20 cellular contexts compared by ENCODE assay signal in the genomic region with DNA sequence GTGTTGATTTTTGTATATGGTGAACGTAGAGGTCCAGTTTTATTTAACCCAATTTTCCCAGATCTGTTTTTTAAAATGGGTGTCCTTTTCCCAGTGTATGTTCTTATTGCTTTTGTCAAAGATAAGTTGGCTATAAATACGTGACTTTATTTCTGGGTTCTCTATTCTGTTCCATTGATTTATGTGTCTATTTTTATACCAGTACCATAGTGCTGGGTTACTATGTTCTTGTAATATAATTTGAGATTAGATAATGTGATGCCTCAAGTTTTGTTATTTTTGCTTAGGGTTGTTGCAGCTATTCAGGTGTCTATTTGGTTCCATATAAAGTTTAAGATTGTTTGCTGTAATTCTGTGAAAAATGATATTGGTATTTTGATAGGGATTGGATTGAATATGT.
DNase-seq lines count a peak whose midpoint lies in the region; ATAC-seq, FAIRE-seq and TF ChIP-seq lines count a peak whose summit lies in the region.
"Had no signal": no experiment of that assay in that cellular context is flagged by ENCODE, and none has a peak within 500 bp of the region (broad histone marks: within the 10 kb centered on the region; RNA-seq: fewer than 3 reads in every experiment).

No MANE protein-coding gene starts in this region.

- H3K36me3 ChIP-seq in left ventricle myocardium inferior (no peaks in the 10 kb centered on the region), pancreas (no peaks in the 10 kb centered on the region)
- H3K36me3 ChIP-seq: BLaER1 treated with 17β-estradiol and CSF1 and Interleukin-3, amounts not matched to agents 10 nM and 100 nM had no signal

- H3K9me3 ChIP-seq in right cardiac atrium (ENCODE audit: control insufficient read depth, low read length) (no peaks in the 10 kb centered on the region), left ventricle myocardium inferior (replicated peaks) (peaks cover 8% of the 10 kb centered on the region), pancreas (no peaks in the 10 kb centered on the region)
- H3K9me3 ChIP-seq: A549 had no signal

- intact Hi-C loops in Right ventricle myocardium superior (cut with DNase I) = no loop called here
- intact Hi-C loops in right cardiac atrium (cut with DNase I) = no loop called here
- intact Hi-C loops in left ventricle myocardium inferior (cut with micrococcal nuclease) = no loop called here
- intact Hi-C loops in Right ventricle myocardium inferior (cut with DNase I) = no loop called here
- intact Hi-C loops in pancreas (cut with DNase I) = no loop called here

- H3K4me3 ChIP-seq in right cardiac atrium (ENCODE audit: low read length) (no peak overlapping the region), left ventricle myocardium inferior (peak overlapping the region; percentile 17), pancreas (no peak overlapping the region)
- H3K4me3 ChIP-seq: A549; BLaER1 treated with 17β-estradiol and CSF1 and Interleukin-3, amounts not matched to agents 10 nM and 100 nM had no signal

- H3K27me3 ChIP-seq in right cardiac atrium (ENCODE audit: control insufficient read depth, insufficient read depth) (no peaks in the 10 kb centered on the region), left ventricle myocardium inferior (ENCODE audit: low read depth) (no peaks in the 10 kb centered on the region), pancreas (no peaks in the 10 kb centered on the region)

- ATAC-seq in Right ventricle myocardium superior (ENCODE audit: poor library complexity) (peak; percentile 48), right cardiac atrium (no peak), Right ventricle myocardium inferior (no peak), pancreas (no peak), esophagus mucosa (no peak)
- ATAC-seq: A549; CD8-positive, alpha-beta T cell had no signal

- FAIRE-seq in D721Med (lab: Jason Lieb, UNC) = peak; percentile 53
- peak; percentile 32 for FAIRE-seq in pancreas (lab: Jason Lieb, UNC)
- FAIRE-seq: G401.6, GM12891, GM19239 had no signal

- H3K27ac ChIP-seq in right cardiac atrium (ENCODE audit: low read length) (no peak overlapping the region), left ventricle myocardium inferior (replicated peaks) (peak overlapping the region; percentile 48), pancreas (no peak overlapping the region)
- H3K27ac ChIP-seq: 22Rv1; A549; BLaER1 treated with 17β-estradiol and CSF1 and Interleukin-3, amounts not matched to agents 10 nM and 100 nM; C4-2B had no signal

- no peak for DNase-seq in Right ventricle myocardium superior
- DNase-seq in right cardiac atrium = no peak
- no peak for DNase-seq in left ventricle myocardium inferior
- no peak for DNase-seq in Right ventricle myocardium inferior (ENCODE audit: missing footprints)
- no peak for DNase-seq in D721Med (ENCODE audit: insufficient read length, low spot score)
- DNase-seq in pancreas = no peak
- DNase-seq: AML-193; CD4-positive, alpha-beta T cell; CD8-positive, alpha-beta T cell; COR-L47; DMS79 treated with DMSO at 0.1 percent for 48 hours; GF-D8 had no signal

- no peak for TF ChIP-seq CTCF in left ventricle myocardium inferior (IDR thresholded peaks at IDR 0.05; ENCODE audit: borderline replicate concordance)
- no peak for TF ChIP-seq CTCF in D721Med (IDR thresholded peaks at IDR 0.05; ENCODE audit: insufficient read depth, missing control alignments)
- no peak for TF ChIP-seq CTCF in pancreas (IDR thresholded peaks at IDR 0.05)

- 70% methylated on average over 2 of the region's 2 CpGs for WGBS in right cardiac atrium
- 40 to 42% methylated on average over 2 of the region's 2 CpGs for WGBS in pancreas, 2 donors

- H3K4me1 ChIP-seq in right cardiac atrium (ENCODE audit: control insufficient read depth, insufficient read depth, low read length) (no peaks in the 10 kb centered on the region), left ventricle myocardium inferior (no peaks in the 10 kb centered on the region), pancreas (no peaks in the 10 kb centered on the region)
- H3K4me1 ChIP-seq: A549; BLaER1 treated with 17β-estradiol and CSF1 and Interleukin-3, amounts not matched to agents 10 nM and 100 nM had no signal
